Comparison of ENCODE assay signal across 2 cellular contexts in genomic region chr2:147683380-147683779, GRCh38.
TF ChIP-seq lines count a peak whose summit lies in the region.

No MANE protein-coding gene starts in this region.

TF ChIP-seq in WTC11, 78 proteins besides CTCF, POLR2A, EP300 and RAD21 (continued from another document):
- TF ChIP-seq ZMAT4 (CRISPR knock-in tag; IDR thresholded peaks at IDR 0.05) (no peak), AR (CRISPR knock-in tag; IDR thresholded peaks at IDR 0.05) (no peak), SP1 (CRISPR knock-in tag; conservative IDR thresholded peaks at IDR 0.05) (no peak), GTF2I (CRISPR knock-in tag; conservative IDR thresholded peaks at IDR 0.05) (no peak), JAZF1 (CRISPR knock-in tag; IDR thresholded peaks at IDR 0.05) (no peak), NFE2L1 (CRISPR knock-in tag; IDR thresholded peaks at IDR 0.05) (no peak), USF1 (CRISPR knock-in tag; IDR thresholded peaks at IDR 0.05) (no peak)

TF ChIP-seq in HepG2, 621 proteins besides CTCF, POLR2A, EP300 and RAD21 (continued from another document):
- TF ChIP-seq, protein P1, sequence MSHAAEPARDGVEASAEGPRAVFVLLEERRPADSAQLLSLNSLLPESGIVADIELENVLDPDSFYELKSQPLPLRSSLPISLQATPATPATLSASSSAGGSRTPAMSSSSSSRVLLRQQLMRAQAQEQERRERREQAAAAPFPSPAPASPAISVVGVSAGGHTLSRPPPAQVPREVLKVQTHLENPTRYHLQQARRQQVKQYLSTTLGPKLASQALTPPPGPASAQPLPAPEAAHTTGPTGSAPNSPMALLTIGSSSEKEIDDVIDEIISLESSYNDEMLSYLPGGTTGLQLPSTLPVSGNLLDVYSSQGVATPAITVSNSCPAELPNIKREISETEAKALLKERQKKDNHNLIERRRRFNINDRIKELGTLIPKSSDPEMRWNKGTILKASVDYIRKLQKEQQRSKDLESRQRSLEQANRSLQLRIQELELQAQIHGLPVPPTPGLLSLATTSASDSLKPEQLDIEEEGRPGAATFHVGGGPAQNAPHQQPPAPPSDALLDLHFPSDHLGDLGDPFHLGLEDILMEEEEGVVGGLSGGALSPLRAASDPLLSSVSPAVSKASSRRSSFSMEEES (CRISPR knock-in tag; IDR thresholded peaks at IDR 0.05), result no peak
- TF ChIP-seq MAFK (conservative IDR thresholded peaks at IDR 0.05 in 1 of 2, IDR thresholded peaks at IDR 0.05 in 1 of 2; ENCODE audit: low read length in 2 of 2) (no peak), FOXK1 (CRISPR knock-in tag; IDR thresholded peaks at IDR 0.05; ENCODE audit: borderline replicate concordance, low read depth) (no peak), ZNF430 (CRISPR knock-in tag; IDR thresholded peaks at IDR 0.05) (no peak), SNAPC4 (CRISPR knock-in tag; IDR thresholded peaks at IDR 0.05) (no peak), HOXA3 (CRISPR knock-in tag; IDR thresholded peaks at IDR 0.05) (no peak), ZFP62 (CRISPR knock-in tag; IDR thresholded peaks at IDR 0.05) (no peak)
